In genomic region chr22:44170470-44170869, GRCh38 we compare ENCODE assay signal across 20 cellular contexts. TPM values are rescaled to one million over a fixed set of nuclear protein-coding genes. Genes with fewer than 3 reads are reported as not detected.
DNase-seq lines count a peak whose midpoint lies in the region; ATAC-seq and TF ChIP-seq lines count a peak whose summit lies in the region.
"Had no signal": no experiment of that assay in that cellular context is flagged by ENCODE, and none has a peak within 500 bp of the region (broad histone marks: within the 10 kb centered on the region; RNA-seq: fewer than 3 reads in every experiment).

No MANE protein-coding gene starts in this region.

- H3K9ac ChIP-seq in neural progenitor cell = no peak overlapping the region

- H3K36me3 ChIP-seq in neural progenitor cell = no peaks in the 10 kb centered on the region
- peaks cover 0 to 4% (median 0%) of the 10 kb centered on the region in 3 donors for H3K36me3 ChIP-seq in tibial artery
- H3K36me3 ChIP-seq: HAP-1 had no signal

- peaks cover 37% of the 10 kb centered on the region for H3K4me1 Mint-ChIP-seq in brain
- H3K4me1 Mint-ChIP-seq in neural progenitor cell = peaks cover 37% of the 10 kb centered on the region
- H3K4me1 Mint-ChIP-seq: CD4-positive, alpha-beta memory T cell had no signal

- no peak for ATAC-seq in activated naive CD4-positive, alpha-beta T cell treated with anti-CD3 and anti-CD28 coated beads, Interleukin-2, amount 50 U/mL, for 72 hours
- ATAC-seq: A549, HepG2 had no signal

- H3K9me3 Mint-ChIP-seq in activated naive CD4-positive, alpha-beta T cell treated with anti-CD3 and anti-CD28 coated beads, Interleukin-2, amount 50 U/mL, for 72 hours = no peaks in the 10 kb centered on the region
- H3K9me3 Mint-ChIP-seq in brain (peaks cover 0 to 2% (median 0%) of the 10 kb centered on the region in 5 experiments), neural progenitor cell (no peaks in the 10 kb centered on the region)
- H3K9me3 Mint-ChIP-seq: CD14-positive monocyte; CD4-positive, alpha-beta memory T cell; IgD-negative memory B cell had no signal

- intact Hi-C loops in tibial artery (cut with DNase I; ENCODE audit: low total_unique reads) = no loop called here

- H3K79me2 ChIP-seq in neural progenitor cell (ENCODE audit: low read depth) = no peaks in the 10 kb centered on the region

- no peaks in the 10 kb centered on the region for H3K27me3 ChIP-seq in neural progenitor cell
- peaks cover 0 to 2% of the 10 kb centered on the region in 2 donors for H3K27me3 ChIP-seq in tibial artery

- no peaks in the 10 kb centered on the region for H3K36me3 Mint-ChIP-seq in activated naive CD4-positive, alpha-beta T cell treated with anti-CD3 and anti-CD28 coated beads, Interleukin-2, amount 50 U/mL, for 72 hours
- H3K36me3 Mint-ChIP-seq in brain = no peaks in the 10 kb centered on the region
- H3K36me3 Mint-ChIP-seq in neural progenitor cell = no peaks in the 10 kb centered on the region
- H3K36me3 Mint-ChIP-seq: CD4-positive, alpha-beta memory T cell had no signal

- H3K9me3 ChIP-seq in neural progenitor cell (ENCODE audit: low read depth) (no peaks in the 10 kb centered on the region), tibial artery (no peaks in the 10 kb centered on the region)
- H3K9me3 ChIP-seq: A549, HAP-1 had no signal

- H3K4me3 Mint-ChIP-seq in brain (no peak overlapping the region), neural progenitor cell (no peak overlapping the region)
- H3K4me3 Mint-ChIP-seq: CD14-positive monocyte; CD4-positive, alpha-beta memory T cell; IgD-negative memory B cell had no signal

- no peak overlapping the region for H2AFZ ChIP-seq in neural progenitor cell (replicated peaks)

- H3K4me1 ChIP-seq in neural progenitor cell (peaks cover 20% of the 10 kb centered on the region), tibial artery (no peaks in the 10 kb centered on the region)
- H3K4me1 ChIP-seq: A549, HAP-1 had no signal

- peaks cover 2% of the 10 kb centered on the region for H3K27me3 Mint-ChIP-seq in brain
- H3K27me3 Mint-ChIP-seq in neural progenitor cell (ENCODE audit: insufficient read depth, low read depth) = peaks cover 5% of the 10 kb centered on the region

- no peak overlapping the region for H3K27ac ChIP-seq in neural progenitor cell
- H3K27ac ChIP-seq in tibial artery = no peak overlapping the region
- H3K27ac ChIP-seq: 22Rv1, A549 had no signal

- peak overlapping the region; percentile 33 to 63 for H3K27ac Mint-ChIP-seq in activated naive CD4-positive, alpha-beta T cell treated with anti-CD3 and anti-CD28 coated beads, Interleukin-2, amount 50 U/mL, for 72 hours
- peak overlapping the region in 3 of 5 experiments; percentile 20 to 85 (median 76) for H3K27ac Mint-ChIP-seq in brain
- H3K27ac Mint-ChIP-seq in neural progenitor cell = peak overlapping the region; percentile 53
- H3K27ac Mint-ChIP-seq: CD4-positive, alpha-beta memory T cell had no signal

- H3K4me3 ChIP-seq in neural progenitor cell = no peak overlapping the region
- H3K4me3 ChIP-seq in tibial artery = no peak overlapping the region
- H3K4me3 ChIP-seq: A549, HAP-1 had no signal

- TF ChIP-seq CTCF in brain (conservative IDR thresholded peaks at IDR 0.05) = no peak
- no peak for TF ChIP-seq CTCF in neural progenitor cell (IDR thresholded peaks at IDR 0.05)
- no peak for TF ChIP-seq CTCF in tibial artery (IDR thresholded peaks at IDR 0.05)

- H3K4me2 ChIP-seq in neural progenitor cell = no peak overlapping the region
- H3K4me2 ChIP-seq: A549 had no signal

- no peak for DNase-seq in activated naive CD4-positive, alpha-beta T cell treated with anti-CD3 and anti-CD28 coated beads, Interleukin-2, amount 50 U/mL, for 72 hours (ENCODE audit: low spot score in 2 of 2)
- DNase-seq in activated naive CD4-positive, alpha-beta T cell (lab: John Stamatoyannopoulos, UW) = no peak
- DNase-seq in neural progenitor cell (ENCODE audit: low spot score) = no peak
- no peak for DNase-seq in RKO (ENCODE audit: low spot score)
- DNase-seq in tibial artery = no peak
- no peak for DNase-seq in NCI-H2107 (lab: John Stamatoyannopoulos, UW)
- DNase-seq: AML-193; CD4-positive, alpha-beta memory T cell; DMS153; DMS79; GDM1; GOT3 had no signal

- peaks cover 21% of the 10 kb centered on the region for H3F3A ChIP-seq in neural progenitor cell (ENCODE audit: low read depth)

- H4K20me1 ChIP-seq in neural progenitor cell (ENCODE audit: low read depth) = no peaks in the 10 kb centered on the region

RNA-seq across cellular contexts. Expression of gene PARVG, which starts 10.3 kb away (rescaled TPM):
- 10 to 100 TPM; 55.5 to 85.1 TPM for total RNA-seq in activated naive CD4-positive, alpha-beta T cell treated with anti-CD3 and anti-CD28 coated beads, Interleukin-2, amount 50 U/mL, for 72 hours
- polyA plus RNA-seq in brain (ENCODE audit: insufficient read depth, low read depth, low replicate concordance) = 5.1 TPM
- 0.15 TPM in 1 of 2 replicates, not detected in the other for total RNA-seq in neural progenitor cell (ENCODE audit: low replicate concordance)
- total RNA-seq: HepG2 had no signal
- polyA plus RNA-seq: A549, BJ, HepG2 had no signal

Comparison
In these comparisons a context has a peak if more than half of its experiments do, and no peak if none do; other contexts are left out.
1. RNA of gene PARVG, which starts 10.3 kb away (total RNA-seq): 55.5 to 85.1 TPM in activated naive CD4-positive, alpha-beta T cell treated with anti-CD3 and anti-CD28 coated beads, Interleukin-2, amount 50 U/mL, for 72 hours; 0.15 TPM in neural progenitor cell; every median in the first group is over 10 times any median in the second.
2. Peak in every context shown above with its lines, with median percentiles within 50 percentile points of each other: H3K27ac Mint-ChIP-seq.